20 cellular contexts compared by ENCODE assay signal in the genomic region with DNA sequence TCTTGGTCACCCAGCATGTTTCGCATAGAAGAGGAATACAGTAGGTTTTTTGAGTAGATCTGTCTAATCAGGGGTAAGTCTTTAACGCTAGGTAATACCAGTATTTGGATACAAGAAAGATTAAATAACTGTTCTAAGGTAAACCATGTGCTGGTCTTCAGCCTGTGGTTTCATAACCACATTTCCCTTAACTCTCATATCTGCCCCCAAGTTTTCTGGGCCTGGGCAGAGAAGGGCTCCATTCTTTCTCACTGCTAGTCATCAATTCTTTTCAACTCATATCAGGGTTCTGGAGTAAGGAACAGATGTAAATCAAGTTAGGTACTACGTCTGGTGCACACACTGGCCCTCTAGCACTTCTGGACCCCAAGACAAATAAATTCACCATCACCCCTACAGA. TPM values are rescaled to one million over a fixed set of nuclear protein-coding genes. Genes with fewer than 3 reads are reported as not detected.
DNase-seq lines count a peak whose midpoint lies in the region; ATAC-seq and TF ChIP-seq lines count a peak whose summit lies in the region.
"Had no signal": no experiment of that assay in that cellular context is flagged by ENCODE, and none has a peak within 500 bp of the region (broad histone marks: within the 10 kb centered on the region; RNA-seq: fewer than 3 reads in every experiment).

No MANE protein-coding gene starts in this region.

- no peaks in the 10 kb centered on the region for H3K27me3 ChIP-seq in CD8-positive, alpha-beta memory T cell (ENCODE audit: insufficient read depth, low read length, poor library complexity, severe bottlenecking)
- no peaks in the 10 kb centered on the region for H3K27me3 ChIP-seq in dorsolateral prefrontal cortex

- H3K4me1 Mint-ChIP-seq in activated CD4-positive, alpha-beta T cell treated with anti-CD3 and anti-CD28 coated beads, Interleukin-2, amount 10 ng/mL, durations not matched to agents 24 days and 14 days = peaks cover 18% of the 10 kb centered on the region
- H3K4me1 Mint-ChIP-seq in CD8-positive, alpha-beta memory T cell = peaks cover 19 to 41% (median 34%) of the 10 kb centered on the region in 3 donors
- peaks cover 22% of the 10 kb centered on the region for H3K4me1 Mint-ChIP-seq in activated T-helper 2 cell treated with anti-CD3 and anti-CD28 coated beads, Interferon-gamma antibody, Interleukin-2, Interleukin-4, amounts not matched to agents 10 μg/mL and 5 μg/mL and 100 μg/mL, durations not matched to agents 14 hours and 24 hours and 36 hours (ENCODE audit: low read depth)
- peaks cover 15 to 26% of the 10 kb centered on the region in 2 donors for H3K4me1 Mint-ChIP-seq in natural killer cell
- H3K4me1 Mint-ChIP-seq: B cell had no signal

- no peaks in the 10 kb centered on the region for H3K9me3 Mint-ChIP-seq in activated CD4-positive, alpha-beta T cell treated with anti-CD3 and anti-CD28 coated beads, Interleukin-2, amount 10 ng/mL, durations not matched to agents 24 days and 14 days
- H3K9me3 Mint-ChIP-seq in CD8-positive, alpha-beta memory T cell = no peaks in the 10 kb centered on the region
- no peaks in the 10 kb centered on the region for H3K9me3 Mint-ChIP-seq in activated T-helper 2 cell treated with anti-CD3 and anti-CD28 coated beads, Interferon-gamma antibody, Interleukin-2, Interleukin-4, amounts not matched to agents 10 μg/mL and 5 μg/mL and 100 μg/mL, durations not matched to agents 14 hours and 24 hours and 36 hours
- H3K9me3 Mint-ChIP-seq in natural killer cell = no peaks in the 10 kb centered on the region

- intact Hi-C loops in activated CD4-positive, alpha-beta T cell treated with anti-CD3 and anti-CD28 coated beads, Interleukin-2, amount 10 ng/mL, durations not matched to agents 24 days and 14 days (cut with micrococcal nuclease) = no loop called here
- intact Hi-C loops in activated T-helper 2 cell treated with anti-CD3 and anti-CD28 coated beads, Interferon-gamma antibody, Interleukin-2, Interleukin-4, amounts not matched to agents 10 μg/mL and 5 μg/mL and 100 μg/mL, durations not matched to agents 14 hours and 24 hours and 36 hours (cut with micrococcal nuclease) = no loop called here
- intact Hi-C loops in natural killer cell (cut with micrococcal nuclease) = no loop called here
- intact Hi-C loops in dorsolateral prefrontal cortex (cut with DNase I) = no loop called here

- ATAC-seq in natural killer cell (peak in 1 of 3 donors; percentile 45), GM18505 (IDR thresholded peaks at IDR 0.05; ENCODE audit: unreplicated experiment) (no peak)
- ATAC-seq: Right ventricle myocardium inferior had no signal

- DNase-seq in activated CD4-positive, alpha-beta T cell treated with anti-CD3 and anti-CD28 coated beads, Interleukin-2, amount 10 ng/mL, durations not matched to agents 24 days and 14 days = no peak
- DNase-seq in activated CD4-positive, alpha-beta T cell treated with anti-CD3 and anti-CD28 coated beads for 1 hour = no peak
- no peak for DNase-seq in CD8-positive, alpha-beta memory T cell
- DNase-seq in activated T-helper 2 cell treated with anti-CD3 and anti-CD28 coated beads, Interferon-gamma antibody, Interleukin-2, Interleukin-4, amounts not matched to agents 10 μg/mL and 5 μg/mL and 100 μg/mL, durations not matched to agents 14 hours and 24 hours and 36 hours (ENCODE audit: low spot score) = no peak
- DNase-seq in natural killer cell (no peak), dorsolateral prefrontal cortex (no peak), HCEC 1CT (no peak)
- DNase-seq: DMS 273 treated with DMSO at 0.1 percent for 48 hours, EL, KBM-7, NCI-H1436 treated with DMSO at 0.1 percent for 48 hours, NCI-H2029 treated with DMSO at 0.1 percent for 48 hours, NCI-H2171 treated with DMSO at 0.1 percent for 48 hours, NCI-H446 treated with DMSO at 0.1 percent for 48 hours, NCI-H748 treated with DMSO at 0.1 percent for 48 hours had no signal

- H3K27me3 Mint-ChIP-seq in activated CD4-positive, alpha-beta T cell treated with anti-CD3 and anti-CD28 coated beads, Interleukin-2, amount 10 ng/mL, durations not matched to agents 24 days and 14 days = no peaks in the 10 kb centered on the region
- H3K27me3 Mint-ChIP-seq in CD8-positive, alpha-beta memory T cell = no peaks in the 10 kb centered on the region
- no peaks in the 10 kb centered on the region for H3K27me3 Mint-ChIP-seq in activated T-helper 2 cell treated with anti-CD3 and anti-CD28 coated beads, Interferon-gamma antibody, Interleukin-2, Interleukin-4, amounts not matched to agents 10 μg/mL and 5 μg/mL and 100 μg/mL, durations not matched to agents 14 hours and 24 hours and 36 hours (ENCODE audit: low read depth)
- H3K27me3 Mint-ChIP-seq in natural killer cell (ENCODE audit: low read depth in 2 of 2) = no peaks in the 10 kb centered on the region
- H3K27me3 Mint-ChIP-seq: B cell had no signal

- peaks cover 25% of the 10 kb centered on the region for H3K36me3 ChIP-seq in CD8-positive, alpha-beta memory T cell (ENCODE audit: insufficient read depth, low read length)

- H3K4me3 ChIP-seq in CD8-positive, alpha-beta memory T cell (ENCODE audit: low read length) = no peak overlapping the region
- H3K4me3 ChIP-seq in dorsolateral prefrontal cortex = no peak overlapping the region
- H3K4me3 ChIP-seq: SK-N-MC had no signal

- H3K27ac Mint-ChIP-seq in activated CD4-positive, alpha-beta T cell treated with anti-CD3 and anti-CD28 coated beads, Interleukin-2, amount 10 ng/mL, durations not matched to agents 24 days and 14 days = peak overlapping the region; percentile 68
- peak overlapping the region in 6 of 8 donors; percentile 14 to 68 (median 50) for H3K27ac Mint-ChIP-seq in CD8-positive, alpha-beta memory T cell
- peak overlapping the region; percentile 50 for H3K27ac Mint-ChIP-seq in activated T-helper 2 cell treated with anti-CD3 and anti-CD28 coated beads, Interferon-gamma antibody, Interleukin-2, Interleukin-4, amounts not matched to agents 10 μg/mL and 5 μg/mL and 100 μg/mL, durations not matched to agents 14 hours and 24 hours and 36 hours
- peak overlapping the region; percentile 17 to 68 for H3K27ac Mint-ChIP-seq in natural killer cell
- H3K27ac Mint-ChIP-seq: B cell had no signal

- no peak for TF ChIP-seq CTCF in natural killer cell (IDR thresholded peaks at IDR 0.05)
- no peak for TF ChIP-seq CTCF in dorsolateral prefrontal cortex (IDR thresholded peaks at IDR 0.05 in 54 of 56, conservative IDR thresholded peaks at IDR 0.05 in 2 of 56; ENCODE audit: low read depth in 1 of 56, partially characterized antibody in 56 of 56)

- TF ChIP-seq POLR2A in GM18505 (IDR thresholded peaks at IDR 0.05; ENCODE audit: borderline replicate concordance, extremely low read depth, insufficient read depth, insufficient read length) = no peak

- H3K27ac ChIP-seq in CD8-positive, alpha-beta memory T cell (ENCODE audit: low read depth, low read length) = no peak overlapping the region
- H3K27ac ChIP-seq in dorsolateral prefrontal cortex = no peak overlapping the region
- H3K27ac ChIP-seq: 22Rv1, SK-N-MC had no signal

- POLR2A ChIA-PET in CD8-positive, alpha-beta memory T cell (lab: Charles Lee) = no interaction called here

- no peak overlapping the region for H3K4me3 Mint-ChIP-seq in activated CD4-positive, alpha-beta T cell treated with anti-CD3 and anti-CD28 coated beads, Interleukin-2, amount 10 ng/mL, durations not matched to agents 24 days and 14 days
- no peak overlapping the region for H3K4me3 Mint-ChIP-seq in CD8-positive, alpha-beta memory T cell
- no peak overlapping the region for H3K4me3 Mint-ChIP-seq in activated T-helper 2 cell treated with anti-CD3 and anti-CD28 coated beads, Interferon-gamma antibody, Interleukin-2, Interleukin-4, amounts not matched to agents 10 μg/mL and 5 μg/mL and 100 μg/mL, durations not matched to agents 14 hours and 24 hours and 36 hours (ENCODE audit: low read depth)
- H3K4me3 Mint-ChIP-seq in natural killer cell = no peak overlapping the region
- H3K4me3 Mint-ChIP-seq: B cell had no signal

- peaks cover 51% of the 10 kb centered on the region for H3K36me3 Mint-ChIP-seq in activated CD4-positive, alpha-beta T cell treated with anti-CD3 and anti-CD28 coated beads, Interleukin-2, amount 10 ng/mL, durations not matched to agents 24 days and 14 days (ENCODE audit: low read depth)
- H3K36me3 Mint-ChIP-seq in CD8-positive, alpha-beta memory T cell = peaks cover 17 to 84% (median 26%) of the 10 kb centered on the region in 3 donors
- peaks cover 81% of the 10 kb centered on the region for H3K36me3 Mint-ChIP-seq in activated T-helper 2 cell treated with anti-CD3 and anti-CD28 coated beads, Interferon-gamma antibody, Interleukin-2, Interleukin-4, amounts not matched to agents 10 μg/mL and 5 μg/mL and 100 μg/mL, durations not matched to agents 14 hours and 24 hours and 36 hours (ENCODE audit: low read depth)
- H3K36me3 Mint-ChIP-seq in natural killer cell = no peaks in the 10 kb centered on the region

- H3K9me3 ChIP-seq in CD8-positive, alpha-beta memory T cell (ENCODE audit: low read length) = no peaks in the 10 kb centered on the region

- CTCF ChIA-PET in CD8-positive, alpha-beta memory T cell (lab: Charles Lee) = no interaction called here

- H3K4me1 ChIP-seq in CD8-positive, alpha-beta memory T cell (ENCODE audit: insufficient read depth, low read length) = no peaks in the 10 kb centered on the region

RNA-seq across cellular contexts. Expression of gene DHX15, which starts 49.0 kb away (rescaled TPM):
- 263 and 265 TPM in 2 replicates for total RNA-seq in activated CD4-positive, alpha-beta T cell treated with anti-CD3 and anti-CD28 coated beads, Interleukin-2, amount 10 ng/mL, durations not matched to agents 24 days and 14 days
- total RNA-seq in CD8-positive, alpha-beta memory T cell = 100 to 1,000 TPM; 207 to 209 TPM
- 54.8 TPM for polyA plus RNA-seq in CD8-positive, alpha-beta memory T cell
- total RNA-seq in activated T-helper 2 cell treated with anti-CD3 and anti-CD28 coated beads, Interferon-gamma antibody, Interleukin-2, Interleukin-4, amounts not matched to agents 10 μg/mL and 5 μg/mL and 100 μg/mL, durations not matched to agents 14 hours and 24 hours and 36 hours = 233 and 239 TPM in 2 replicates
- total RNA-seq in natural killer cell = 100 to 1,000 TPM; 174 to 180 (median 179) TPM
- total RNA-seq in dorsolateral prefrontal cortex = 100 to 1,000 TPM in 19 of 120 experiments, 10 to 100 TPM in 101; 72.2 to 110 (median 93.0) TPM
